8 cellular contexts compared by ENCODE assay signal in genomic region chr19:16605552-16605951, GRCh38. TPM values are rescaled to one million over a fixed set of nuclear protein-coding genes. Genes with fewer than 3 reads are reported as not detected.
DNase-seq lines count a peak whose midpoint lies in the region; ATAC-seq and TF ChIP-seq lines count a peak whose summit lies in the region.
"Had no signal": no experiment of that assay in that cellular context is flagged by ENCODE, and none has a peak within 500 bp of the region (broad histone marks: within the 10 kb centered on the region; RNA-seq: fewer than 3 reads in every experiment).

No MANE protein-coding gene starts in this region.

- TF ChIP-seq CTCF in LNCaP clone FGC (IDR thresholded peaks at IDR 0.05; ENCODE audit: control insufficient read depth, extremely low read depth, insufficient read depth) (peak; percentile 43), WERI-Rb-1 (IDR thresholded peaks at IDR 0.05; ENCODE audit: low read depth, low read length) (no peak)

- no peaks in the 10 kb centered on the region for H3K9me3 ChIP-seq in trophoblast cell (ENCODE audit: insufficient read depth, low read depth, low read length)
- no peaks in the 10 kb centered on the region for H3K9me3 ChIP-seq in WERI-Rb-1 (ENCODE audit: severe bottlenecking)

- no peak overlapping the region for H4K91ac ChIP-seq in trophoblast cell (ENCODE audit: low read depth, low read length)

- no CpG with 5 or more reads among the region's 7 CpGs for WGBS in trophoblast cell (ENCODE audit: extremely low coverage, insufficient coverage, insufficient read length)

- peak overlapping the region; percentile 48 for H3K27ac Mint-ChIP-seq in central memory CD8-positive, alpha-beta T cell (ENCODE audit: low read depth)
- H3K27ac Mint-ChIP-seq: activated naive CD8-positive, alpha-beta T cell had no signal

- H2BK120ac ChIP-seq in trophoblast cell (ENCODE audit: insufficient read depth, low read length, poor library complexity): no peak overlapping the region

- H3K27me3 Mint-ChIP-seq in central memory CD8-positive, alpha-beta T cell: no peaks in the 10 kb centered on the region
- H3K27me3 Mint-ChIP-seq: activated naive CD8-positive, alpha-beta T cell had no signal

- H3K27me3 ChIP-seq in trophoblast cell (ENCODE audit: insufficient read depth, low read length) (no peaks in the 10 kb centered on the region), WERI-Rb-1 (ENCODE audit: insufficient read depth, low read depth, severe bottlenecking) (no peaks in the 10 kb centered on the region)

- H3K4me2 ChIP-seq in trophoblast cell (ENCODE audit: low read length): no peak overlapping the region

- H2AFZ ChIP-seq in trophoblast cell (ENCODE audit: insufficient read depth, low read length, poor library complexity): no peak overlapping the region

- H3K4me1 Mint-ChIP-seq in central memory CD8-positive, alpha-beta T cell: peaks cover 46% of the 10 kb centered on the region

- DNase-seq in LNCaP clone FGC (ENCODE audit: low read depth) (no peak), trophoblast cell (no peak), WERI-Rb-1 (no peak)
- DNase-seq in central memory CD8-positive, alpha-beta T cell (ENCODE audit: low spot score in 2 of 2): no peak
- no peak for DNase-seq in NK-92 treated with Interleukin-12 subunit alpha and Interleukin-12 subunit beta, amount 100 ng/mL, for 24 hours (lab: John Stamatoyannopoulos, UW)
- DNase-seq: NCI-H2107 had no signal

- peaks cover 8% of the 10 kb centered on the region for H3K36me3 Mint-ChIP-seq in central memory CD8-positive, alpha-beta T cell (ENCODE audit: insufficient read depth)
- H3K36me3 Mint-ChIP-seq: activated naive CD8-positive, alpha-beta T cell had no signal

- no peak overlapping the region for H3K27ac ChIP-seq in trophoblast cell (ENCODE audit: low read depth, low read length)
- H3K27ac ChIP-seq in WERI-Rb-1: no peak overlapping the region

- H3K9me3 Mint-ChIP-seq in central memory CD8-positive, alpha-beta T cell: no peaks in the 10 kb centered on the region

- no peak overlapping the region for H3K14ac ChIP-seq in trophoblast cell (ENCODE audit: low read length)

- peak overlapping the region; percentile 14 for H3K23ac ChIP-seq in trophoblast cell (ENCODE audit: low read length)

- peak overlapping the region; percentile 60 for H3K4ac ChIP-seq in trophoblast cell (ENCODE audit: low read depth, low read length)

- no peaks in the 10 kb centered on the region for H3K79me1 ChIP-seq in trophoblast cell (ENCODE audit: low read length)

- ATAC-seq in central memory CD8-positive, alpha-beta T cell (replicated peaks; ENCODE audit: extremely low read depth, poor library complexity, severe bottlenecking): no peak
- no peak for ATAC-seq in HG03095 (IDR thresholded peaks at IDR 0.05; ENCODE audit: unreplicated experiment)

- H3K4me3 ChIP-seq in LNCaP clone FGC (ENCODE audit: low read depth, low read length) (no peak overlapping the region), trophoblast cell (ENCODE audit: low read depth, low read length) (no peak overlapping the region), WERI-Rb-1 (ENCODE audit: low read depth, low read length) (no peak overlapping the region)

- no peak overlapping the region for H4K8ac ChIP-seq in trophoblast cell (ENCODE audit: low read depth, low read length)

- H3K18ac ChIP-seq in trophoblast cell (ENCODE audit: low read length): no peak overlapping the region

- H3K79me2 ChIP-seq in trophoblast cell (ENCODE audit: control insufficient read depth, insufficient read depth, low read length, poor library complexity): peaks cover 11% of the 10 kb centered on the region

- H3K9ac ChIP-seq in trophoblast cell (ENCODE audit: low read length): no peak overlapping the region

- H4K12ac ChIP-seq in trophoblast cell (ENCODE audit: low read depth, low read length): no peak overlapping the region

- no peaks in the 10 kb centered on the region for H3K4me1 ChIP-seq in trophoblast cell (ENCODE audit: control insufficient read depth in 1 of 2, insufficient read depth in 2 of 2, low read length in 2 of 2)

- no peak overlapping the region for H2BK12ac ChIP-seq in trophoblast cell (ENCODE audit: low read length)

- peaks cover 0 to 4% of the 10 kb centered on the region in 2 experiments for H3K36me3 ChIP-seq in trophoblast cell (ENCODE audit: control insufficient read depth in 1 of 2, insufficient read depth in 2 of 2, low read length in 2 of 2)
- H3K36me3 ChIP-seq in WERI-Rb-1: peaks cover 2% of the 10 kb centered on the region; the same call in 1 of the 2 replicates

- H2BK5ac ChIP-seq in trophoblast cell (ENCODE audit: low read depth, low read length, poor library complexity): no peak overlapping the region

- no peak overlapping the region for H3K4me3 Mint-ChIP-seq in central memory CD8-positive, alpha-beta T cell
- H3K4me3 Mint-ChIP-seq: activated naive CD8-positive, alpha-beta T cell had no signal

- no peak overlapping the region for H2AK5ac ChIP-seq in trophoblast cell (ENCODE audit: low read length)

RNA-seq across cellular contexts. Expression of gene MED26, which starts 22.5 kb away (rescaled TPM):
- polyA plus RNA-seq in trophoblast cell (2013): 10.5 and 11.2 TPM in 2 replicates

RNA-seq across cellular contexts. Expression of gene SLC35E1, which starts 33.3 kb away (rescaled TPM):
- polyA plus RNA-seq in trophoblast cell (2013): 101 TPM in 2 replicates

RNA-seq across cellular contexts. Expression of gene SMIM7, which starts 54.4 kb away (rescaled TPM):
- 65.8 and 66.8 TPM in 2 replicates for polyA plus RNA-seq in trophoblast cell (2013)

RNA-seq across cellular contexts. Expression of gene TMEM38A, which starts 55.4 kb away (rescaled TPM):
- polyA plus RNA-seq in trophoblast cell (2013): 1.4 and 1.6 TPM in 2 replicates
